Comparison of ENCODE assay signal across 8 cellular contexts in genomic region chr17:37650419-37651003, GRCh38. TPM values are rescaled to one million over a fixed set of nuclear protein-coding genes. Genes with fewer than 3 reads are reported as not detected.
DNase-seq lines count a peak whose midpoint lies in the region; ATAC-seq and TF ChIP-seq lines count a peak whose summit lies in the region.

No MANE protein-coding gene starts in this region.

- no peak for TF ChIP-seq POLR2A in HCT116 (IDR thresholded peaks at IDR 0.05; ENCODE audit: borderline replicate concordance, extremely low read depth, insufficient read depth, insufficient read length)

- intact Hi-C loops in HCT116 (cut with micrococcal nuclease) (loop anchor here (1.0 kb wide), 2 partner anchors 121 to 166 kb away; no protein-coding TSS in a partner anchor), ascending aorta (cut with DNase I) (no loop called here), tibial artery (cut with DNase I; ENCODE audit: low total_unique reads) (no loop called here), sciatic nerve (cut with DNase I) (no loop called here)

- H2AFZ ChIP-seq in HCT116 (ENCODE audit: low read depth, low read length, poor library complexity, severe bottlenecking) = peak overlapping the region; percentile 40
- H2AFZ ChIP-seq in SU-DHL-6 (ENCODE audit: low read depth, low read length, severe bottlenecking) = no peak overlapping the region

- H3K9me3 ChIP-seq in HCT116 (ENCODE audit: control insufficient read depth in 1 of 2, insufficient read depth in 1 of 2, low read depth in 1 of 2, low read length in 2 of 2) = no peaks in the 10 kb centered on the region
- H3K9me3 ChIP-seq in SU-DHL-6 (ENCODE audit: insufficient read depth, low read length) = no peaks in the 10 kb centered on the region
- no peaks in the 10 kb centered on the region for H3K9me3 ChIP-seq in ascending aorta
- H3K9me3 ChIP-seq in tibial artery = no peaks in the 10 kb centered on the region

- RAD21 ChIA-PET in HCT116 (lab: Charles Lee; ENCODE audit: low non-redundant PET in 1 of 2, low total read pairs in 2 of 2, uncharacterized antibody in 2 of 2, unreplicated experiment in 2 of 2) = interaction anchor here (0.7 to 1.4 kb wide), 4 partner anchors 166 to 192 kb away, joined by 3 to 16 read pairs (median 6); no protein-coding TSS in a partner anchor

- CTCF ChIA-PET in HCT116 (lab: Charles Lee) = interaction anchor here (0.7 to 4.7 kb wide), 5 partner anchors 120 to 192 kb away, joined by 3 to 36 read pairs (median 8); no protein-coding TSS in a partner anchor

- no peaks in the 10 kb centered on the region for H3K36me3 ChIP-seq in HCT116 (ENCODE audit: control insufficient read depth in 1 of 2, insufficient read depth in 2 of 2, low read length in 2 of 2)
- H3K36me3 ChIP-seq in SU-DHL-6 (ENCODE audit: low read length) = no peaks in the 10 kb centered on the region
- H3K36me3 ChIP-seq in ascending aorta = no peaks in the 10 kb centered on the region
- no peaks in the 10 kb centered on the region for H3K36me3 ChIP-seq in tibial artery

- no TSS peak for BruUV-seq in HCT116 (replicated peaks; lab: Mats Ljungman, UMichigan)

- TF ChIP-seq CTCF in HCT116 (IDR thresholded peaks at IDR 0.05 in 2 of 3, conservative IDR thresholded peaks at IDR 0.05 in 1 of 3; ENCODE audit: borderline replicate concordance in 1 of 3, insufficient read depth in 1 of 3, low read depth in 2 of 3, low read length in 2 of 3) = peak; percentile 49 to 80 (median 76)
- peak; percentile 15 for TF ChIP-seq CTCF in SU-DHL-6 (IDR thresholded peaks at IDR 0.05; ENCODE audit: insufficient read depth, low read length, poor library complexity, severe bottlenecking)
- peak in 1 of 3 experiments; percentile 19 for TF ChIP-seq CTCF in ascending aorta (IDR thresholded peaks at IDR 0.05)
- peak in 1 of 2 experiments; percentile 8 for TF ChIP-seq CTCF in tibial artery (IDR thresholded peaks at IDR 0.05)

- H3K9ac ChIP-seq in HCT116 (ENCODE audit: low read length) (no peak overlapping the region), SU-DHL-6 (ENCODE audit: low read length) (no peak overlapping the region)

- H3K27me3 ChIP-seq in HCT116 (ENCODE audit: insufficient read depth, low read length) (peaks cover 24% of the 10 kb centered on the region; the same call in 1 of the 2 replicates), SU-DHL-6 (ENCODE audit: low read length) (no peaks in the 10 kb centered on the region), ascending aorta (no peaks in the 10 kb centered on the region), tibial artery (peaks cover 0 to 29% of the 10 kb centered on the region in 2 donors)

- no peaks in the 10 kb centered on the region for H3F3A ChIP-seq in SU-DHL-6 (ENCODE audit: insufficient read depth)

- H3K4me2 ChIP-seq in HCT116 (ENCODE audit: low read length) (no peak overlapping the region), SU-DHL-6 (ENCODE audit: low read depth, low read length, poor library complexity, severe bottlenecking) (no peak overlapping the region)

- peak; percentile 82 for TF ChIP-seq RAD21 in HCT116 (IDR thresholded peaks at IDR 0.05; ENCODE audit: low read depth)

- DNase-seq in Ammon's horn (ENCODE audit: low spot score) = peak; percentile 27
- peak; percentile 41 for DNase-seq in HCT116 (ENCODE audit: low read depth, low spot score)
- DNase-seq in hepatic stellate cell (ENCODE audit: low spot score) = peak; percentile 33
- no peak for DNase-seq in ascending aorta (ENCODE audit: low spot score in 2 of 2)
- DNase-seq in tibial artery = no peak
- DNase-seq in effector CD8-positive, alpha-beta T cell (lab: John Stamatoyannopoulos, UW) = no peak
- no peak for DNase-seq in sciatic nerve (ENCODE audit: low spot score)

- ATAC-seq in HCT116 (peak; percentile 78), sciatic nerve (no peak)

- H4K20me1 ChIP-seq in HCT116 (ENCODE audit: insufficient read depth) (no peaks in the 10 kb centered on the region), SU-DHL-6 (ENCODE audit: low read depth, low read length) (no peaks in the 10 kb centered on the region)

- no peaks in the 10 kb centered on the region for H3K79me2 ChIP-seq in HCT116 (ENCODE audit: insufficient read depth, low read length)
- no peaks in the 10 kb centered on the region for H3K79me2 ChIP-seq in SU-DHL-6 (ENCODE audit: insufficient read depth, low read length)

- H3K27ac ChIP-seq in HCT116 (ENCODE audit: low read depth, low read length) = no peak overlapping the region
- no peak overlapping the region for H3K27ac ChIP-seq in SU-DHL-6 (ENCODE audit: low read depth, low read length)
- H3K27ac ChIP-seq in ascending aorta = no peak overlapping the region
- H3K27ac ChIP-seq in tibial artery = no peak overlapping the region

- POLR2A ChIA-PET in HCT116 (lab: Charles Lee) = no interaction called here

- H3K4me1 ChIP-seq in HCT116 (ENCODE audit: control insufficient read depth in 1 of 2, insufficient read depth in 2 of 2, low read length in 2 of 2) (no peaks in the 10 kb centered on the region), ascending aorta (no peaks in the 10 kb centered on the region), tibial artery (no peaks in the 10 kb centered on the region)

- H3K9me2 ChIP-seq in HCT116 (ENCODE audit: insufficient read depth) (no peaks in the 10 kb centered on the region), SU-DHL-6 (replicated peaks; ENCODE audit: insufficient read depth, low read length) (no peaks in the 10 kb centered on the region)

- H3K4me3 ChIP-seq in HCT116 (replicated peaks in 1 of 2; ENCODE audit: low read depth in 1 of 2, low read length in 2 of 2) (no peak overlapping the region), SU-DHL-6 (ENCODE audit: insufficient read depth, low read length, poor library complexity, severe bottlenecking) (no peak overlapping the region), ascending aorta (no peak overlapping the region), tibial artery (no peak overlapping the region)

TF ChIP-seq in HCT116, 20 proteins besides CTCF, POLR2A, EP300 and RAD21 (continues in another document):
- TF ChIP-seq REST (IDR thresholded peaks at IDR 0.05; ENCODE audit: low read depth) (no peak), CBX3 (IDR thresholded peaks at IDR 0.05; ENCODE audit: low read depth) (no peak), ATF3 (IDR thresholded peaks at IDR 0.05) (no peak), TCF7L2 (IDR thresholded peaks at IDR 0.05; ENCODE audit: borderline replicate concordance, extremely low read depth, insufficient read depth, insufficient read length) (no peak), ZBTB33 (IDR thresholded peaks at IDR 0.05; ENCODE audit: extremely low read depth, insufficient replicate concordance, low read length) (no peak), EZH2phosphoT487 (IDR thresholded peaks at IDR 0.05; ENCODE audit: borderline replicate concordance) (no peak), ZNF274 (IDR thresholded peaks at IDR 0.05; ENCODE audit: low read depth, low read length) (no peak), FOSL1 (IDR thresholded peaks at IDR 0.05; ENCODE audit: low read depth) (no peak), EZH2 (IDR thresholded peaks at IDR 0.05) (no peak), JUND (IDR thresholded peaks at IDR 0.05) (no peak), ZFX (IDR thresholded peaks at IDR 0.05) (no peak), SIN3A (IDR thresholded peaks at IDR 0.05; ENCODE audit: low read depth) (no peak)

RNA-seq across cellular contexts. Expression of gene DDX52, which starts 7.3 kb away (rescaled TPM):
- total RNA-seq in HCT116 (2021; ENCODE audit: unreplicated experiment) = 45.4 TPM
- polyA plus RNA-seq in HCT116 (2012) = 8.6 and 10.3 TPM in 2 replicates
- total RNA-seq in ascending aorta = 12.6 TPM
- 17.5 TPM for total RNA-seq in sciatic nerve

RNA-seq across cellular contexts. Expression of gene SYNRG, which starts 41.3 kb away (rescaled TPM):
- 23.8 TPM for total RNA-seq in HCT116 (2021; ENCODE audit: unreplicated experiment)
- polyA plus RNA-seq in HCT116 (2012) = 9.3 and 10.8 TPM in 2 replicates
- 47.1 TPM for total RNA-seq in ascending aorta
- total RNA-seq in sciatic nerve = 49.6 TPM

Comparison
In these comparisons a context has a peak if more than half of its experiments do, and no peak if none do; other contexts are left out.
1. DNase-seq: peak in Ammon's horn (single experiment), HCT116 (single experiment) and hepatic stellate cell (single experiment); none in ascending aorta (0 of 2), tibial artery (0 of 2), effector CD8-positive, alpha-beta T cell (single experiment) and sciatic nerve (single experiment).